30 cellular contexts compared by ENCODE assay signal in the genomic region with DNA sequence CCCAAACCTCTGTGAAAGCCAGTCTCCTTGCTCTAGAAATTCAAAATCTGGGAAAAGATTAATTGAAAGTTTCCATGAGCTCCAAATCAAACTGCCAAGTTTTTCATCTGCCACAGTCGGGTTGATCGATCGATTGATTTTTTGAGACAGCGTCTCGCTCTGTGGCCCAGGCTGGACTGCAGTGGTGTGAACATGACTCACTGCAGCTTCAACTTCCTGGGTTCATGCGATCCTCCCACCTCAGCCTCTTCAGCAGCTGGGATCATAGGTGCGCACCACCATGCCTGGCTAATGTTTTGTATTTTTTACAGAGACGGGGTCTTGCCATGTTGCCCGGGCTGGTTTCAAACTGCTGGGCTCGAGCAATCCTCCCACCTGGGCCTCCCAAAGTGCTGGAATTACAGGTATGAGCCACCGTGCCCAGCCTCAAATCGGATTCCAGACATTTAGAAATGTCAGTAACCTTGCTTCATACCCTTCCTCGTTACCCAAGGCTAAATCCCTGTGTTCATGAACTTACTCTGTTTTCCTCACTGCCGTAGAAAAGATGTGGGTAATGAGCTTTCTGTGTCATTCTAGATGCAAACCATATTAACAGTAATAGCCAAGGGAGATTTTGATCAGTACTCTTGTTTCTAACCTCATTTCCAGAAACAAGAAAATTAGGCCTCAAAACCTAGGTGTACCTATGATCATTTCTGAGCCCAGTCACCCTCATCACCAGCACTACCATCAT.
"Had no signal": no experiment of that assay in that cellular context is flagged by ENCODE, and none has a peak within 500 bp of the region (broad histone marks: within the 10 kb centered on the region; RNA-seq: fewer than 3 reads in every experiment).

No MANE protein-coding gene starts in this region.

- H3K4me3 Mint-ChIP-seq: naive thymus-derived CD8-positive, alpha-beta T cell; natural killer cell treated with Interleukin-12 subunit alpha and Interleukin-12 subunit beta and Interleukin-15 and Interleukin-18, amount 100 ng/mL, for 72 hours; nephron progenitor cell; neural crest cell; stimulated activated memory B cell treated with anti-CD40 and anti-IgM and Interleukin-4, amounts not matched to agents 10 μg/mL and 1 μg/mL and 100 μg/mL, for 72 hours; stimulated activated naive CD8-positive, alpha-beta T cell treated with anti-CD3 and anti-CD28 coated beads, Interleukin-15, amount 100 ng/mL, for 72 hours had no signal

- DNase-seq: naive thymus-derived CD8-positive, alpha-beta T cell; nephron progenitor cell; nucleus accumbens; pancreas; retina; right lobe of liver; sigmoid colon; small intestine; stimulated activated CD4-positive, alpha-beta T cell treated with anti-CD3 and anti-CD28 coated beads, Interleukin-15, amount 100 ng/mL, for 24 hours; stimulated activated CD4-positive, alpha-beta T cell treated with anti-CD3 and anti-CD28 coated beads, Interleukin-2, amount 100 ng/mL, for 24 hours; stimulated activated CD4-positive, alpha-beta T cell treated with anti-CD3 and anti-CD28 coated beads, Interleukin-2, amount 100 ng/mL, for 48 hours; stimulated activated CD4-positive, alpha-beta T cell treated with anti-CD3 and anti-CD28 coated beads, Interleukin-4, amount 100 ng/mL, for 24 hours; stimulated activated CD8-positive, alpha-beta memory T cell treated with anti-CD3 and anti-CD28 coated beads, Interleukin-4, amount 100 ng/mL, for 48 hours; stimulated activated naive CD4-positive, alpha-beta T cell; stimulated activated naive CD8-positive, alpha-beta T cell treated with anti-CD3 and anti-CD28 coated beads, Interleukin-15, amount 100 ng/mL, for 72 hours; stimulated activated naive CD8-positive, alpha-beta T cell treated with anti-CD3 and anti-CD28 coated beads, Interleukin-15, Interleukin-2, amounts not matched to agents 100 U/mL and 50 U/mL, for 24 hours; substantia nigra; testis; tibial artery; transverse colon; upper lobe of left lung had no signal

- H3K9me3 Mint-ChIP-seq: naive thymus-derived CD8-positive, alpha-beta T cell; natural killer cell treated with Interleukin-12 subunit alpha and Interleukin-12 subunit beta and Interleukin-15 and Interleukin-18, amount 100 ng/mL, for 72 hours; nephron progenitor cell; neural crest cell; stimulated activated memory B cell treated with anti-CD40 and anti-IgM and Interleukin-4, amounts not matched to agents 10 μg/mL and 1 μg/mL and 100 μg/mL, for 72 hours; stimulated activated naive CD8-positive, alpha-beta T cell treated with anti-CD3 and anti-CD28 coated beads, Interleukin-15, amount 100 ng/mL, for 72 hours had no signal

- ATAC-seq: naive thymus-derived CD8-positive, alpha-beta T cell; natural killer cell treated with Interleukin-12 subunit alpha and Interleukin-12 subunit beta and Interleukin-15 and Interleukin-18, amount 100 ng/mL, for 72 hours; pancreas; stimulated activated memory B cell treated with anti-CD40 and anti-IgM and Interleukin-4, amounts not matched to agents 10 μg/mL and 1 μg/mL and 100 μg/mL, for 72 hours; stimulated activated naive CD8-positive, alpha-beta T cell treated with anti-CD3 and anti-CD28 coated beads, Interleukin-15, amount 100 ng/mL, for 72 hours; stimulated activated naive CD8-positive, alpha-beta T cell treated with anti-CD3 and anti-CD28 coated beads, Interleukin-15, Interleukin-2, amounts not matched to agents 100 U/mL and 50 U/mL, for 24 hours had no signal

- H3K4me1 ChIP-seq: pancreas, prostate gland, right atrium auricular region, right lobe of liver, sigmoid colon, suprapubic skin, testis, tibial artery, transverse colon, vagina had no signal

- H3K4me3 ChIP-seq: pancreas, prostate gland, right atrium auricular region, right lobe of liver, sigmoid colon, suprapubic skin, testis, tibial artery, transverse colon, upper lobe of left lung, vagina had no signal

- H3K36me3 ChIP-seq: neutrophil, pancreas, prostate gland, right atrium auricular region, right lobe of liver, sigmoid colon, suprapubic skin, tibial artery, transverse colon, upper lobe of left lung, vagina had no signal

- H3K36me3 Mint-ChIP-seq: naive thymus-derived CD8-positive, alpha-beta T cell; natural killer cell treated with Interleukin-12 subunit alpha and Interleukin-12 subunit beta and Interleukin-15 and Interleukin-18, amount 100 ng/mL, for 72 hours; stimulated activated memory B cell treated with anti-CD40 and anti-IgM and Interleukin-4, amounts not matched to agents 10 μg/mL and 1 μg/mL and 100 μg/mL, for 72 hours had no signal

- H3K4me1 Mint-ChIP-seq: naive thymus-derived CD8-positive, alpha-beta T cell; nephron progenitor cell; neural crest cell; stimulated activated memory B cell treated with anti-CD40 and anti-IgM and Interleukin-4, amounts not matched to agents 10 μg/mL and 1 μg/mL and 100 μg/mL, for 72 hours; stimulated activated naive CD8-positive, alpha-beta T cell treated with anti-CD3 and anti-CD28 coated beads, Interleukin-15, amount 100 ng/mL, for 72 hours had no signal

- FAIRE-seq: pancreas, small intestine, urothelium cell line had no signal

- H3K27ac Mint-ChIP-seq: naive thymus-derived CD8-positive, alpha-beta T cell; natural killer cell treated with Interleukin-12 subunit alpha and Interleukin-12 subunit beta and Interleukin-15 and Interleukin-18, amount 100 ng/mL, for 72 hours; nephron progenitor cell; stimulated activated memory B cell treated with anti-CD40 and anti-IgM and Interleukin-4, amounts not matched to agents 10 μg/mL and 1 μg/mL and 100 μg/mL, for 72 hours; stimulated activated naive CD8-positive, alpha-beta T cell treated with anti-CD3 and anti-CD28 coated beads, Interleukin-15, amount 100 ng/mL, for 72 hours had no signal

- H3K27me3 ChIP-seq: neutrophil, pancreas, right atrium auricular region, right lobe of liver, sigmoid colon, suprapubic skin, testis, tibial artery, transverse colon, upper lobe of left lung, vagina had no signal

- H3K27me3 Mint-ChIP-seq: natural killer cell treated with Interleukin-12 subunit alpha and Interleukin-12 subunit beta and Interleukin-15 and Interleukin-18, amount 100 ng/mL, for 72 hours; stimulated activated memory B cell treated with anti-CD40 and anti-IgM and Interleukin-4, amounts not matched to agents 10 μg/mL and 1 μg/mL and 100 μg/mL, for 72 hours; stimulated activated naive CD8-positive, alpha-beta T cell treated with anti-CD3 and anti-CD28 coated beads, Interleukin-15, amount 100 ng/mL, for 72 hours had no signal

- H3K27ac ChIP-seq: neutrophil, pancreas, prostate gland, right atrium auricular region, right lobe of liver, sigmoid colon, suprapubic skin, testis, tibial artery, transverse colon, upper lobe of left lung, vagina had no signal

- H3K9me3 ChIP-seq: neutrophil, pancreas, prostate gland, right atrium auricular region, right lobe of liver, sigmoid colon, suprapubic skin, testis, tibial artery, transverse colon, upper lobe of left lung, vagina had no signal
